In the genomic region with DNA sequence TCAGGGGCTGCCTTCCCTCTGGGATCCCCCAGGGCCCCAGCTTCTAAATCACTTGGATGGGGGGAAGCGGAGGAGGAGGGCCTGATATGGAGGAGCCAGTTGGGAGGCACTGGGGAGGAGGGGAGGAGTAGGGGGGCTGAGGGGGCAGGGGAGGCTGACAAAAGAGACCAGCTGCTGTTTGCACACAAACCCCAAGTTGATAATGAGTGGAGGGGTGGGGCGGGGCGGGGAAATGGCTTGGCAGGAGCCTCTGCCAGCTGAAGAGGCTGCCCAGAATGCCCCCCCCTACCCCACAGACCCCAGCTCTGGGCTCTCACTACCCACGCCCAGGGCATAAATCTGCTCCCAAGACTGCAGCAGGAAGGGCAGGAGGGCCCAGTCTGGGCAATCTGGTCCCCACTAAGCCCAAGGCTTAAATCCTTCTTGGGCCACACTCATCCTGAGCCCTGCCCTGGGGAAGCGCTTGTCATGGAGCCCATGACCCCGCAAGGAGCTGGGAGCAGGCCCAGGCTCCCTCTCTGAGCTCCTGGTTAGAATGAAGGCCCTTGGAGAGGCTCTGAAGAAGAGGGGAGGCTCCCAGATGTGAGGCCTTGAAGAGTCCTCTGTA, we compare ENCODE assay signal across 14 cellular contexts. TPM values are rescaled to one million over a fixed set of nuclear protein-coding genes. Genes with fewer than 3 reads are reported as not detected.
DNase-seq lines count a peak whose midpoint lies in the region; ATAC-seq and TF ChIP-seq lines count a peak whose summit lies in the region.
"Had no signal": no experiment of that assay in that cellular context is flagged by ENCODE, and none has a peak within 500 bp of the region (broad histone marks: within the 10 kb centered on the region; RNA-seq: fewer than 3 reads in every experiment).

No MANE protein-coding gene starts in this region.

- no peak for TF ChIP-seq EP300 in sigmoid colon (IDR thresholded peaks at IDR 0.05)

- no peaks in the 10 kb centered on the region for H3K9me3 ChIP-seq in sigmoid colon
- H3K9me3 ChIP-seq: thoracic aorta had no signal

- H3K36me3 ChIP-seq in H7 (replicated peaks; ENCODE audit: control insufficient read depth, insufficient read depth, low read length) (no peaks in the 10 kb centered on the region), sigmoid colon (no peaks in the 10 kb centered on the region)
- H3K36me3 ChIP-seq: thoracic aorta had no signal

- ATAC-seq in HG03196 (IDR thresholded peaks at IDR 0.05; ENCODE audit: unreplicated experiment) (no peak), HG03457 (IDR thresholded peaks at IDR 0.05; ENCODE audit: unreplicated experiment) (no peak), HG03460 (IDR thresholded peaks at IDR 0.05; ENCODE audit: unreplicated experiment) (no peak)
- ATAC-seq: CD8-positive, alpha-beta T cell; naive thymus-derived CD8-positive, alpha-beta T cell had no signal

- intact Hi-C loops in sigmoid colon (cut with DNase I), result loop anchor here (10.0 kb wide), 1 partner anchor 101 kb away; a partner anchor contains a TSS

- TF ChIP-seq POLR2A in sigmoid colon (IDR thresholded peaks at IDR 0.05), result no peak

- no peak overlapping the region for H3K4me3 ChIP-seq in H7 (ENCODE audit: insufficient read depth, low read depth, low read length)
- H3K4me3 ChIP-seq in sigmoid colon, result no peak overlapping the region
- H3K4me3 ChIP-seq: thoracic aorta had no signal

- H3K27ac ChIP-seq in caudate nucleus (ENCODE audit: low read depth, low read length) (peak overlapping the region; percentile 99), sigmoid colon (no peak overlapping the region)
- H3K27ac ChIP-seq: thoracic aorta had no signal

- no peaks in the 10 kb centered on the region for H3K27me3 ChIP-seq in H7 (ENCODE audit: control insufficient read depth, insufficient read depth, low read length)
- no peaks in the 10 kb centered on the region for H3K27me3 ChIP-seq in sigmoid colon

- DNase-seq in H7 (peak; percentile 48), NCI-H1436 treated with DMSO at 0.1 percent for 48 hours (lab: John Stamatoyannopoulos, UW) (peak; percentile 78), caudate nucleus (lab: John Stamatoyannopoulos, UW) (peak in 55 of 61 donors; percentile 16 to 85 (median 69)), sigmoid colon (peak; percentile 58)
- DNase-seq: activated CD4-positive, alpha-beta T cell treated with anti-CD3 and anti-CD28 coated beads, Interleukin-2, amount 50 U/mL, for 48 hours; activated effector memory CD4-positive, alpha-beta T cell treated with anti-CD3 and anti-CD28 coated beads, Interleukin-2, amount 50 U/mL, for 16 hours; CD8-positive, alpha-beta T cell; left cardiac atrium; naive thymus-derived CD8-positive, alpha-beta T cell; T1000 had no signal

- H3K4me1 ChIP-seq in sigmoid colon, result peaks cover 0 to 25% (median 15%) of the 10 kb centered on the region in 4 donors

- TF ChIP-seq CTCF in sigmoid colon (IDR thresholded peaks at IDR 0.05), result no peak

- 55 to 77% methylated on average over 6 of the region's 6 CpGs for WGBS in sigmoid colon, 2 donors

RNA-seq across cellular contexts. Expression of a gene that starts 24.9 kb away (rescaled TPM):
- 2,153 and 2,302 TPM in 2 replicates for total RNA-seq in H7 (2014; rRNA removed; shearing (Covaris generic))
- 1,000 to 10,000 TPM in 2 of 4 donors, 100 to 1,000 TPM in 2; 807 to 1,142 (median 1,007) TPM for total RNA-seq in sigmoid colon
- polyA plus RNA-seq in sigmoid colon, result 1,000 to 10,000 TPM; 1,787 to 2,683 (median 1,800) TPM
